Comparison of ENCODE assay signal across 8 cellular contexts in the genomic region with DNA sequence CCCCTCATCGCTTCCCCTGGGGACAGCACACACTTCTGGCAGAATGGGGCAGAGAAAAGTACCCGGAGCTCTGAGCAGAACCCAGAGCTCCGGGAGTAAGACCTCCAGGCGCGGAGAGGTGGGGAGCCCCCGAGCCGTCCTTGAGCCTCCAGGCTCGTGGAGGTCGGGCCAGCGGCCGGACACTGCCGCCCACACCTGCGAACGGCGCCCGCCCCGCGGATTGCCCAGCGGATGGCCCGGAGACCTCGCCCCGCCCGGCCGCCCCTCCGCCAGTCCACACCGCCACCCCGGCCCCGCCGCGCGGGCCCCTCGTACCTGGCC. TPM values are rescaled to one million over a fixed set of nuclear protein-coding genes. Genes with fewer than 3 reads are reported as not detected.
DNase-seq lines count a peak whose midpoint lies in the region; ATAC-seq and TF ChIP-seq lines count a peak whose summit lies in the region.

No MANE protein-coding gene starts in this region.

- TF ChIP-seq CTCF in AG10803 (conservative IDR thresholded peaks at IDR 0.05; ENCODE audit: low read length), result no peak
- TF ChIP-seq CTCF in RWPE1 (conservative IDR thresholded peaks at IDR 0.05; ENCODE audit: low read depth), result no peak
- no peak for TF ChIP-seq CTCF in esophagus muscularis mucosa (IDR thresholded peaks at IDR 0.05)

- peak; percentile 23 for ATAC-seq in GM21528 (IDR thresholded peaks at IDR 0.05; ENCODE audit: low FRiP score, unreplicated experiment)
- ATAC-seq in GM18520 (IDR thresholded peaks at IDR 0.05; ENCODE audit: unreplicated experiment), result no peak

- no peaks in the 10 kb centered on the region for H3K9me3 ChIP-seq in esophagus muscularis mucosa

- POLR2A ChIA-PET in RWPE1 (lab: Yijun Ruan, JAX; ENCODE audit: low non-redundant PET), result no interaction called here

- no CpG with 5 or more reads among the region's 32 CpGs for WGBS in esophagus muscularis mucosa

- H3K27ac ChIP-seq in RWPE1 (peak overlapping the region; percentile 88), esophagus muscularis mucosa (replicated peaks in 1 of 4) (peak overlapping the region; percentile 78 to 91 (median 82))

- no peak for TF ChIP-seq EP300 in esophagus muscularis mucosa (IDR thresholded peaks at IDR 0.05)

- peaks cover 14 to 23% (median 17%) of the 10 kb centered on the region in 4 donors for H3K4me1 ChIP-seq in esophagus muscularis mucosa

- CTCF ChIA-PET in RWPE1 (lab: Yijun Ruan, JAX), result no interaction called here

- H3K36me3 ChIP-seq in esophagus muscularis mucosa, result no peaks in the 10 kb centered on the region

- intact Hi-C loops in esophagus muscularis mucosa (cut with DNase I), result loop anchor here (5.0 kb wide), 3 partner anchors 91 to 294 kb away; a partner anchor contains a TSS

- H3K4me3 ChIP-seq in AG10803 (ENCODE audit: low read length) (peak overlapping the region; percentile 85), esophagus muscularis mucosa (peak overlapping the region; percentile 70 to 95 (median 89))

- DNase-seq in AG10803 (ENCODE audit: low read depth) (no peak), RWPE1 (ENCODE audit: low spot score) (no peak), esophagus muscularis mucosa (ENCODE audit: extremely low spot score) (no peak), pons (ENCODE audit: low spot score) (peak; percentile 21), NCI-H187 treated with DMSO at 0.1 percent for 48 hours (lab: John Stamatoyannopoulos, UW) (no peak)
- no peak for DNase-seq in stimulated activated CD4-positive, alpha-beta T cell treated with anti-CD3 and anti-CD28 coated beads, Interleukin-4, amount 100 ng/mL, for 1 hour

- H3K27me3 ChIP-seq in esophagus muscularis mucosa, result no peaks in the 10 kb centered on the region

- TF ChIP-seq POLR2A in esophagus muscularis mucosa (IDR thresholded peaks at IDR 0.05; ENCODE audit: low read depth), result no peak

RNA-seq across cellular contexts. Expression of a gene that starts 0.3 kb away (rescaled TPM):
- 10 to 100 TPM; 14.5 to 25.3 (median 20.1) TPM for total RNA-seq in esophagus muscularis mucosa
